Comparison of ENCODE assay signal across 1 cellular context in the genomic region with DNA sequence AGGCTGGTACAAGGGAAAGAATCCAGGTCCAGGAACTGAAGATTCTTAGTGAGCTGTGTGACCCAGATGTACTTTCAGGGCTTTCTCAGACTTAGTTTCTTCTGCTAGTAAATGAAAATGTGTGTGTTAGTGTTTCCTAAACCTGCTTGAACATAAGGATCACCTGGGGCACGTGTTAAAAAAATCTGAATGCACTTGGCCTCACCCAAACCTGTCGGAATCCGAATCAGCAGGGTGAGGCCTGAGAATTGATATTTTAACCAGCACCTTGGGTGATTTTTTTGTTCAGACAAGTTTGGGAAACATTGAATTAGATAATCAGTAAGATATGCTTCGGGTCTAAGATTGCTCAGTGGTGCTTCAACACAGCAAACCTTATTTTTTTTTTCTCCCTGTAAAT.
TF ChIP-seq lines count a peak whose summit lies in the region.

No MANE protein-coding gene starts in this region.

TF ChIP-seq in IMR-90, 13 proteins besides CTCF, POLR2A, EP300 and RAD21:
- TF ChIP-seq FOS (IDR thresholded peaks at IDR 0.05; ENCODE audit: low read depth, low read length) (no peak), CHD1 (IDR thresholded peaks at IDR 0.05; ENCODE audit: low read depth, low read length) (no peak), MXI1 (IDR thresholded peaks at IDR 0.05; ENCODE audit: borderline replicate concordance, low read depth, low read length) (no peak), MAZ (IDR thresholded peaks at IDR 0.05; ENCODE audit: borderline replicate concordance, low read depth, low read length) (no peak), CEBPB (IDR thresholded peaks at IDR 0.05; ENCODE audit: low read depth, low read length) (no peak), RCOR1 (IDR thresholded peaks at IDR 0.05; ENCODE audit: insufficient replicate concordance, low read length) (no peak), SMC3 (IDR thresholded peaks at IDR 0.05; ENCODE audit: low read depth, low read length) (no peak), MAFK (IDR thresholded peaks at IDR 0.05; ENCODE audit: low read depth, low read length) (no peak), BHLHE40 (IDR thresholded peaks at IDR 0.05; ENCODE audit: low read depth, low read length) (no peak)
- TF ChIP-seq, protein P1, sequence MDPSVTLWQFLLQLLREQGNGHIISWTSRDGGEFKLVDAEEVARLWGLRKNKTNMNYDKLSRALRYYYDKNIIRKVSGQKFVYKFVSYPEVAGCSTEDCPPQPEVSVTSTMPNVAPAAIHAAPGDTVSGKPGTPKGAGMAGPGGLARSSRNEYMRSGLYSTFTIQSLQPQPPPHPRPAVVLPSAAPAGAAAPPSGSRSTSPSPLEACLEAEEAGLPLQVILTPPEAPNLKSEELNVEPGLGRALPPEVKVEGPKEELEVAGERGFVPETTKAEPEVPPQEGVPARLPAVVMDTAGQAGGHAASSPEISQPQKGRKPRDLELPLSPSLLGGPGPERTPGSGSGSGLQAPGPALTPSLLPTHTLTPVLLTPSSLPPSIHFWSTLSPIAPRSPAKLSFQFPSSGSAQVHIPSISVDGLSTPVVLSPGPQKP (IDR thresholded peaks at IDR 0.05; ENCODE audit: borderline replicate concordance, low read depth, low read length), result no peak
TF ChIP-seq in IMR-90: peak in this region for 0.
